Comparison of ENCODE assay signal across 9 cellular contexts in the genomic region with DNA sequence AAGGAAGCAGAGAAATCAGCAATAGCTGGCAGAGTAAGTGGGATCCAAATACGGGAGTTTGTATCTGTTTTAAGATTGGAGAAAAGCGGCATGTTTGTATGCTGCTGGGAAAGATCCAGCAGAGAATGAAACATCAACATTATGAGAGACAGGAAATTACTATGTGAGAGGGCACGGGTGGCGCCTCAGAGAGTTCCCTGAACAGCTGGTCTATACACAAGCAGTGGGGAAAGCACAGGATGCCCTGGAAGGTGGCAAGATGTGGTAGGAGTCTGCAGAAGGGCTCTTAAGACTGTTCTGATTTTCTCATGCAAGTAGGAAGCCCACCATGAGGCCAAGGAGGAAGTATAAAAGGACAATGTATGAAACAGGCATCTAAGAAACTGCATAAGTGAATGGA.
A peak's percentile ranks its signal among the peaks of the same experiment; 100 is the strongest.
DNase-seq lines count a peak whose midpoint lies in the region; ATAC-seq and TF ChIP-seq lines count a peak whose summit lies in the region.
"Had no signal": no experiment of that assay in that cellular context is flagged by ENCODE, and none has a peak within 500 bp of the region (broad histone marks: within the 10 kb centered on the region; RNA-seq: fewer than 3 reads in every experiment).

No MANE protein-coding gene starts in this region.

- H3K9me3 Mint-ChIP-seq in nephron, result peaks cover 5% of the 10 kb centered on the region
- no peaks in the 10 kb centered on the region for H3K9me3 Mint-ChIP-seq in stimulated activated memory B cell treated with anti-CD40 and anti-IgM and Interleukin-4, amounts not matched to agents 10 μg/mL and 1 μg/mL and 100 μg/mL, for 72 hours

- no peak for ATAC-seq in stimulated activated memory B cell treated with anti-CD40 and anti-IgM and Interleukin-4, amounts not matched to agents 10 μg/mL and 1 μg/mL and 100 μg/mL, for 72 hours

- H3K4me1 Mint-ChIP-seq in nephron, result peaks cover 37% of the 10 kb centered on the region
- H3K4me1 Mint-ChIP-seq in stimulated activated memory B cell treated with anti-CD40 and anti-IgM and Interleukin-4, amounts not matched to agents 10 μg/mL and 1 μg/mL and 100 μg/mL, for 72 hours, result peaks cover 50% of the 10 kb centered on the region

- H3K4me3 Mint-ChIP-seq in nephron, result peak overlapping the region in 2 of 3 experiments; percentile 48 to 59
- H3K4me3 Mint-ChIP-seq in stimulated activated memory B cell treated with anti-CD40 and anti-IgM and Interleukin-4, amounts not matched to agents 10 μg/mL and 1 μg/mL and 100 μg/mL, for 72 hours, result no peak overlapping the region

- TF ChIP-seq CTCF in nephron (IDR thresholded peaks at IDR 0.05; ENCODE audit: unreplicated experiment in 3 of 3), result no peak

- peak overlapping the region; percentile 76 to 92 (median 82) for H3K27ac Mint-ChIP-seq in nephron
- H3K27ac Mint-ChIP-seq in stimulated activated memory B cell treated with anti-CD40 and anti-IgM and Interleukin-4, amounts not matched to agents 10 μg/mL and 1 μg/mL and 100 μg/mL, for 72 hours, result no peak overlapping the region

- H3K36me3 Mint-ChIP-seq in nephron (ENCODE audit: low read depth), result peaks cover 11% of the 10 kb centered on the region
- H3K36me3 Mint-ChIP-seq in stimulated activated memory B cell treated with anti-CD40 and anti-IgM and Interleukin-4, amounts not matched to agents 10 μg/mL and 1 μg/mL and 100 μg/mL, for 72 hours, result no peaks in the 10 kb centered on the region

- no peaks in the 10 kb centered on the region for H3K27me3 Mint-ChIP-seq in nephron (ENCODE audit: low read depth)
- H3K27me3 Mint-ChIP-seq in stimulated activated memory B cell treated with anti-CD40 and anti-IgM and Interleukin-4, amounts not matched to agents 10 μg/mL and 1 μg/mL and 100 μg/mL, for 72 hours, result no peaks in the 10 kb centered on the region

- DNase-seq in COR-L47 (lab: John Stamatoyannopoulos, UW) (peak; percentile 22), HT-29 (ENCODE audit: low spot score) (peak; percentile 82), caudate nucleus (lab: John Stamatoyannopoulos, UW) (peak in 1 of 61 donors; percentile 6), retina (no peak)
- DNase-seq in activated T-cell treated with anti-CD3 and anti-CD28 coated beads, Interleukin-2, amount 50 U/mL, for 48 hours, result no peak
- no peak for DNase-seq in activated CD4-positive, alpha-beta T cell treated with anti-CD3 and anti-CD28 coated beads for 48 hours
- DNase-seq: midbrain had no signal

- H3K27ac ChIP-seq in caudate nucleus (ENCODE audit: low read depth, low read length), result peak overlapping the region; percentile 28

Comparison
In these comparisons a context has a peak if more than half of its experiments do, and no peak if none do; other contexts are left out.
1. DNase-seq: peak in COR-L47 (single experiment) and HT-29 (single experiment); none in retina (single experiment), activated T-cell treated with anti-CD3 and anti-CD28 coated beads, Interleukin-2, amount 50 U/mL, for 48 hours (0 of 2) and activated CD4-positive, alpha-beta T cell treated with anti-CD3 and anti-CD28 coated beads for 48 hours (single experiment).